ENCODE assay signal across 1 cellular context in the genomic region with DNA sequence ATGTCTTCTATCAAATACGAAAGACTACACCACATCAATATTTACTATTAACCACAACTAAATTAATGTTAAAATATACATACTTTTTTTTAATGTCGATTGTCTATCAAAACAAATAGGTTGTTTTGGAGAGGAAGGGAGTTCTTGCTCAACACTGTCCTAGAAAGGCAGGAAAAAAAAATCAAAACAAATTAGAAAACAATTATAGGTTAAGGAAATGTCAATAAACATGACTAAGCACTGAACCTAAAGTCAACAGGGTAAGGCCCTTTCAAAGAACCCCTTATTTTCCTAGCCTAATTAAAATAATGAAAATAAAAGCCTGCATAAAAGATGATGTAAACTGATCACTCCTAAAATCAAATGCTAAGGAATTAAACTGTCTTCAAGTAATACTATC.
TF ChIP-seq lines count a peak whose summit lies in the region.

No MANE protein-coding gene starts in this region.

TF ChIP-seq in HEK293, 187 proteins besides CTCF, POLR2A, EP300 and RAD21 (continued from another document):
- TF ChIP-seq, protein P1, sequence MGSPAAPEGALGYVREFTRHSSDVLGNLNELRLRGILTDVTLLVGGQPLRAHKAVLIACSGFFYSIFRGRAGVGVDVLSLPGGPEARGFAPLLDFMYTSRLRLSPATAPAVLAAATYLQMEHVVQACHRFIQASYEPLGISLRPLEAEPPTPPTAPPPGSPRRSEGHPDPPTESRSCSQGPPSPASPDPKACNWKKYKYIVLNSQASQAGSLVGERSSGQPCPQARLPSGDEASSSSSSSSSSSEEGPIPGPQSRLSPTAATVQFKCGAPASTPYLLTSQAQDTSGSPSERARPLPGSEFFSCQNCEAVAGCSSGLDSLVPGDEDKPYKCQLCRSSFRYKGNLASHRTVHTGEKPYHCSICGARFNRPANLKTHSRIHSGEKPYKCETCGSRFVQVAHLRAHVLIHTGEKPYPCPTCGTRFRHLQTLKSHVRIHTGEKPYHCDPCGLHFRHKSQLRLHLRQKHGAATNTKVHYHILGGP (tag by site-specific recombination; IDR thresholded peaks at IDR 0.05), result peak; percentile 96
- TF ChIP-seq ZNF501 (tag by site-specific recombination; IDR thresholded peaks at IDR 0.05) (no peak), ZNF677 (tag by site-specific recombination; IDR thresholded peaks at IDR 0.05) (no peak), SP7 (tag by site-specific recombination; IDR thresholded peaks at IDR 0.05) (peak; percentile 31; the same call in 1 of the 2 replicates), HOXD13 (CRISPR knock-in tag; IDR thresholded peaks at IDR 0.05; ENCODE audit: borderline replicate concordance) (no peak), GFI1B (tag by site-specific recombination; IDR thresholded peaks at IDR 0.05) (peak; percentile 46; the same call in 1 of the 2 replicates), ZNF37A (tag by site-specific recombination; IDR thresholded peaks at IDR 0.05) (no peak), HOXA7 (CRISPR knock-in tag; IDR thresholded peaks at IDR 0.05; ENCODE audit: borderline replicate concordance) (no peak), ZNF133 (tag by site-specific recombination; IDR thresholded peaks at IDR 0.05) (no peak), ZNF214 (tag by site-specific recombination; IDR thresholded peaks at IDR 0.05; ENCODE audit: borderline replicate concordance) (no peak), ZNF785 (tag by site-specific recombination; IDR thresholded peaks at IDR 0.05) (no peak), ZNF248 (tag by site-specific recombination; IDR thresholded peaks at IDR 0.05) (no peak), ZNF146 (tag by site-specific recombination; IDR thresholded peaks at IDR 0.05) (no peak), ZNF366 (tag by site-specific recombination; conservative IDR thresholded peaks at IDR 0.05) (0 out of 2 replicates have a peak, but pooled peaks have one; percentile 14), ZNF571 (tag by site-specific recombination; IDR thresholded peaks at IDR 0.05) (no peak), OVOL3 (tag by site-specific recombination; IDR thresholded peaks at IDR 0.05) (no peak), ZNF600 (tag by site-specific recombination; IDR thresholded peaks at IDR 0.05) (no peak), ZNF311 (tag by site-specific recombination; IDR thresholded peaks at IDR 0.05; ENCODE audit: borderline replicate concordance) (no peak)
- TF ChIP-seq, protein P2, sequence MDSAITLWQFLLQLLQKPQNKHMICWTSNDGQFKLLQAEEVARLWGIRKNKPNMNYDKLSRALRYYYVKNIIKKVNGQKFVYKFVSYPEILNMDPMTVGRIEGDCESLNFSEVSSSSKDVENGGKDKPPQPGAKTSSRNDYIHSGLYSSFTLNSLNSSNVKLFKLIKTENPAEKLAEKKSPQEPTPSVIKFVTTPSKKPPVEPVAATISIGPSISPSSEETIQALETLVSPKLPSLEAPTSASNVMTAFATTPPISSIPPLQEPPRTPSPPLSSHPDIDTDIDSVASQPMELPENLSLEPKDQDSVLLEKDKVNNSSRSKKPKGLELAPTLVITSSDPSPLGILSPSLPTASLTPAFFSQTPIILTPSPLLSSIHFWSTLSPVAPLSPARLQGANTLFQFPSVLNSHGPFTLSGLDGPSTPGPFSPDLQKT (IDR thresholded peaks at IDR 0.05; ENCODE audit: borderline replicate concordance, low read depth, low read length), result no peak
